Comparison of ENCODE assay signal across 12 cellular contexts in the genomic region with DNA sequence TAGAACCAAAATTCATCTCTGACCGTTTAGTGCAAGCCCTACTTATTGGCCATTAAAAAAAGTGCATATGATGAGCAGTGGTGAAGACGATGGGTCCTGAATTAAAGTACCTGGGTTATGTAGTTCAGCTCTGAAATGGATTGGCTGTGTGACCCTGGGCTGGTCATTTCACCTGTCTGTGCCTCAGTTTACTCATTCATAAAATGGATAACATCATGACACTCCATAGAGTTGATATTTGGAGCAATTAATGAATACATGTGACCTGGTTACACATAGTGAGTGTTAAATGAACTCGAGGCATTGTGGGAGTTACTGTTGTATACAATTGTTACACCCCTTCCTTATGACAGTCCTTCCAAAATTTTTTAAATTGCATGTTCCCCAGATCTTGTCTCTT.
"Had no signal": no experiment of that assay in that cellular context is flagged by ENCODE, and none has a peak within 500 bp of the region (broad histone marks: within the 10 kb centered on the region; RNA-seq: fewer than 3 reads in every experiment).

No MANE protein-coding gene starts in this region.

- H3K27me3 ChIP-seq: tibial nerve had no signal

- H3K9me3 ChIP-seq: tibial nerve had no signal

- DNase-seq: activated CD4-positive, alpha-beta T cell treated with anti-CD3 and anti-CD28 coated beads, Interleukin-2, amount 50 U/mL, for 1 hour; activated effector memory CD4-positive, alpha-beta T cell treated with anti-CD3 and anti-CD28 coated beads, Interleukin-2, amount 50 U/mL, for 16 hours; activated T-cell treated with anti-CD3 and anti-CD28 coated beads, Interleukin-2, amount 50 U/mL, for 1 hour; caudate nucleus; glutamatergic neuron; mammary epithelial cell; posterior cingulate gyrus; SIG-M5; stimulated activated CD4-positive, alpha-beta T cell treated with anti-CD3 and anti-CD28 coated beads, Interleukin-15, amount 100 ng/mL, for 24 hours; stimulated activated CD4-positive, alpha-beta T cell treated with anti-CD3 and anti-CD28 coated beads, Interleukin-4, amount 100 ng/mL, for 24 hours had no signal

- H3K9me3 Mint-ChIP-seq: dendritic cell treated with granulocyte-macrophage colony-stimulating factor and Interleukin-4, amounts not matched to agents 40 ng/mL and 50 ng/mL, for 4 days had no signal

- H3K27ac Mint-ChIP-seq: dendritic cell treated with granulocyte-macrophage colony-stimulating factor and Interleukin-4, amounts not matched to agents 40 ng/mL and 50 ng/mL, for 4 days had no signal

- H3K4me3 Mint-ChIP-seq: dendritic cell treated with granulocyte-macrophage colony-stimulating factor and Interleukin-4, amounts not matched to agents 40 ng/mL and 50 ng/mL, for 4 days had no signal

- H3K27me3 Mint-ChIP-seq: dendritic cell treated with granulocyte-macrophage colony-stimulating factor and Interleukin-4, amounts not matched to agents 40 ng/mL and 50 ng/mL, for 4 days had no signal

- H3K4me3 ChIP-seq: tibial nerve had no signal
